In genomic region chr4:148043990-148044645, GRCh38 we compare ENCODE assay signal across 14 cellular contexts.
DNase-seq lines count a peak whose midpoint lies in the region; ATAC-seq lines count a peak whose summit lies in the region.
"Had no signal": no experiment of that assay in that cellular context is flagged by ENCODE, and none has a peak within 500 bp of the region (broad histone marks: within the 10 kb centered on the region; RNA-seq: fewer than 3 reads in every experiment).

No MANE protein-coding gene starts in this region.

- peak; percentile 79 for DNase-seq in G401 (ENCODE audit: low spot score)
- DNase-seq in adipocyte (ENCODE audit: low read depth), result peak; percentile 9
- DNase-seq in myocyte (ENCODE audit: low read depth), result peak; percentile 88
- no peak for DNase-seq in mesendoderm
- no peak for DNase-seq in activated CD4-positive, CD25-positive, alpha-beta regulatory T cell treated with anti-CD3 and anti-CD28 coated beads, Interleukin-2, amount 50 U/mL, for 72 hours
- no peak for DNase-seq in superior temporal gyrus (ENCODE audit: extremely low spot score)
- DNase-seq: activated CD4-positive, alpha-beta T cell treated with anti-CD3 and anti-CD28 coated beads for 36 hours; colonic mucosa; NCI-H2227 treated with DMSO at 0.1 percent for 48 hours; stimulated activated CD4-positive, alpha-beta T cell treated with anti-CD3 and anti-CD28 coated beads, Interleukin-12 subunit alpha, Interleukin-12 subunit beta, amount 100 ng/mL, for 4 hours; T-helper 1 cell had no signal

- H3K27ac ChIP-seq in mesendoderm (ENCODE audit: low read depth, low read length), result no peak overlapping the region
- H3K27ac ChIP-seq: colonic mucosa had no signal

- H3K9ac ChIP-seq in adipocyte (ENCODE audit: low read length) (no peak overlapping the region), mesendoderm (ENCODE audit: low read length) (no peak overlapping the region)

- H4K8ac ChIP-seq in mesendoderm (ENCODE audit: low read depth, low read length), result no peak overlapping the region

- H3K27me3 ChIP-seq in adipocyte (replicated peaks; ENCODE audit: control insufficient read depth, insufficient read depth, low read length), result no peaks in the 10 kb centered on the region
- H3K27me3 ChIP-seq in mesendoderm (ENCODE audit: insufficient read depth, low read length, poor library complexity), result no peaks in the 10 kb centered on the region
- H3K27me3 ChIP-seq: colonic mucosa had no signal

- no CpG with 5 or more reads among the region's 4 CpGs for WGBS in mesendoderm (ENCODE audit: extremely low coverage, insufficient coverage, low lambda C conversion rate)

- no peak overlapping the region for H3K4ac ChIP-seq in mesendoderm (ENCODE audit: low read depth, low read length)

- H2BK120ac ChIP-seq in mesendoderm (ENCODE audit: low read depth, low read length), result no peak overlapping the region

- H3K36me3 ChIP-seq in adipocyte (ENCODE audit: control insufficient read depth, insufficient read depth, low read length, severe bottlenecking) (peaks cover 13% of the 10 kb centered on the region), mesendoderm (ENCODE audit: control insufficient read depth, insufficient read depth, low read length) (no peaks in the 10 kb centered on the region)
- H3K36me3 ChIP-seq: colonic mucosa had no signal

- H3K4me1 ChIP-seq in adipocyte (ENCODE audit: control insufficient read depth, insufficient read depth, low read length) (no peaks in the 10 kb centered on the region), mesendoderm (ENCODE audit: control insufficient read depth, low read depth, low read length) (peaks cover 2% of the 10 kb centered on the region)
- H3K4me1 ChIP-seq: colonic mucosa had no signal

- no peak overlapping the region for H4K5ac ChIP-seq in mesendoderm (ENCODE audit: low read length)

- no peak overlapping the region for H3K18ac ChIP-seq in mesendoderm (ENCODE audit: low read length)

- H2AK5ac ChIP-seq in mesendoderm (ENCODE audit: low read length), result no peak overlapping the region

- H3K9me3 ChIP-seq in adipocyte (ENCODE audit: control insufficient read depth, low read length), result no peaks in the 10 kb centered on the region
- H3K9me3 ChIP-seq: colonic mucosa had no signal

- peak; percentile 12 for ATAC-seq in HG02759 (IDR thresholded peaks at IDR 0.05; ENCODE audit: unreplicated experiment)
- no peak for ATAC-seq in HG03039 (IDR thresholded peaks at IDR 0.05; ENCODE audit: unreplicated experiment)

- H3K23ac ChIP-seq in mesendoderm (ENCODE audit: low read length), result no peak overlapping the region

- H3K4me3 ChIP-seq in adipocyte (ENCODE audit: low read length) (no peak overlapping the region), mesendoderm (ENCODE audit: low read length) (no peak overlapping the region)
- H3K4me3 ChIP-seq: colonic mucosa, lung had no signal

- in situ Hi-C loops in G401 (cut with HindIII; ENCODE audit: low sequenced_read_pairs), result no loop called here

- H2BK5ac ChIP-seq in mesendoderm (ENCODE audit: low read length), result no peak overlapping the region

- H3K4me2 ChIP-seq in mesendoderm (ENCODE audit: low read length), result no peak overlapping the region

- H3K79me1 ChIP-seq in mesendoderm (ENCODE audit: low read length), result no peaks in the 10 kb centered on the region

- H3K56ac ChIP-seq in mesendoderm (ENCODE audit: low read length), result no peak overlapping the region

- H2BK15ac ChIP-seq in mesendoderm (replicated peaks; ENCODE audit: low read depth), result no peak overlapping the region

- H3K79me2 ChIP-seq in mesendoderm (ENCODE audit: control insufficient read depth, insufficient read depth, low read length), result no peaks in the 10 kb centered on the region

Comparison
In these comparisons a context has a peak if more than half of its experiments do, and no peak if none do; other contexts are left out.
1. DNase-seq: peak in G401 (single experiment), adipocyte (single experiment) and myocyte (single experiment); none in mesendoderm (single experiment), activated CD4-positive, CD25-positive, alpha-beta regulatory T cell treated with anti-CD3 and anti-CD28 coated beads, Interleukin-2, amount 50 U/mL, for 72 hours (single experiment) and superior temporal gyrus (single experiment).